ENCODE assay signal across 33 cellular contexts in genomic region chr3:134065252-134065651, GRCh38. TPM values are rescaled to one million over a fixed set of nuclear protein-coding genes. Genes with fewer than 3 reads are reported as not detected.
"Had no signal": no experiment of that assay in that cellular context is flagged by ENCODE, and none has a peak within 500 bp of the region (broad histone marks: within the 10 kb centered on the region; RNA-seq: fewer than 3 reads in every experiment).

No MANE protein-coding gene starts in this region.

- ATAC-seq: activated naive CD8-positive, alpha-beta T cell treated with anti-CD3 and anti-CD28 coated beads, Interleukin-2, amount 50 U/mL, for 24 hours; body of pancreas; K562; Panc1 had no signal

- H3K27ac ChIP-seq: body of pancreas, SJCRH30, VCaP had no signal

- H3K4me3 ChIP-seq: ascending aorta, body of pancreas, K562, SJCRH30 had no signal

- H3K4me1 ChIP-seq: ascending aorta had no signal

- DNase-seq: activated CD4-positive, alpha-beta memory T cell treated with anti-CD3 and anti-CD28 coated beads for 36 hours; activated CD4-positive, alpha-beta T cell treated with anti-CD3 and anti-CD28 coated beads, Interleukin-2, amount 10 ng/mL, durations not matched to agents 7 days and 5 days; activated CD4-positive, CD25-positive, alpha-beta regulatory T cell; activated effector memory CD4-positive, alpha-beta T cell treated with Interleukin-2 at 50 U/mL for 16 hours; activated naive CD4-positive, alpha-beta T cell; activated naive CD8-positive, alpha-beta T cell treated with anti-CD3 and anti-CD28 coated beads, Interleukin-2, amount 50 U/mL, for 24 hours; activated T-cell treated with anti-CD3 and anti-CD28 coated beads, Interleukin-2, amount 50 U/mL, for 24 hours; amniotic stem cell; body of pancreas; Karpas-422; MM.1S; NCI-H1105; NCI-H1436; NCI-H1694 treated with DMSO at 0.1 percent for 48 hours; NCI-H2029 treated with DMSO at 0.1 percent for 48 hours; NCI-H345; NCI-H510A; NCI-H69; NK-92 treated with Interleukin-12 subunit alpha and Interleukin-12 subunit beta, amount 100 ng/mL, for 24 hours; OCI-M1; Right ventricle myocardium superior; RPMI8226; SJCRH30; SK-N-SH; T-helper 1 cell had no signal

- H3K36me3 ChIP-seq: ascending aorta, SJCRH30 had no signal

- H3K27me3 ChIP-seq: ascending aorta, body of pancreas, SJCRH30 had no signal

- H3K9me3 ChIP-seq: ascending aorta, body of pancreas, SJCRH30, SK-N-SH had no signal

RNA-seq across cellular contexts. Expression of gene SLCO2A1, which starts 35.5 kb away (rescaled TPM):
- total RNA-seq: activated CD4-positive, alpha-beta memory T cell treated with anti-CD3 and anti-CD28 coated beads for 36 hours; activated CD4-positive, alpha-beta T cell treated with anti-CD3 and anti-CD28 coated beads, Interleukin-2, amount 10 ng/mL, durations not matched to agents 7 days and 5 days; activated CD8-positive, alpha-beta memory T cell treated with anti-CD3 and anti-CD28 coated beads for 36 hours; activated T-helper 1 cell treated with anti-CD3 and anti-CD28 coated beads, Interleukin-12 subunit alpha, Interleukin-12 subunit beta, Interleukin-2, Interleukin-4 antibody, amounts not matched to agents 30 ng/mL and 10 ng/mL and 1 ng/mL, durations not matched to agents 14 hours and 24 hours and 36 hours; bronchial epithelial cell; SJCRH30; T-helper 2 cell treated with Interferon-gamma antibody and Interleukin-4, amounts not matched to agents 100 ng/mL and 5 ng/mL, for 36 hours had no signal
